ENCODE assay signal across 8 cellular contexts in genomic region chr5:73625905-73626811, GRCh38. TPM values are rescaled to one million over a fixed set of nuclear protein-coding genes. Genes with fewer than 3 reads are reported as not detected.
DNase-seq lines count a peak whose midpoint lies in the region; ATAC-seq and TF ChIP-seq lines count a peak whose summit lies in the region.

Gene ARHGEF28, plus strand, starts transcription at chr5:73626196. Its CDS starts 58,656 bp downstream, at chr5:73684852.

- intact Hi-C loops in heart left ventricle (cut with DNase I) = no loop called here

- TF ChIP-seq POLR2A in heart left ventricle (IDR thresholded peaks at IDR 0.05) = no peak

- H3K9me3 ChIP-seq in ES-I3 (ENCODE audit: control insufficient read depth, insufficient read depth, low read length) (no peaks in the 10 kb centered on the region), heart left ventricle (no peaks in the 10 kb centered on the region), parathyroid adenoma (ENCODE audit: control insufficient read depth, low read length) (no peaks in the 10 kb centered on the region)

- WGBS in heart left ventricle, 4 donors = 1 to 3% (median 2%) methylated on average over 17 to 97 of the region's 97 CpGs

- H3K27me3 ChIP-seq in heart left ventricle = peaks cover 0 to 23% (median 4%) of the 10 kb centered on the region in 9 donors
- H3K27me3 ChIP-seq in parathyroid adenoma (ENCODE audit: control insufficient read depth, insufficient read depth, low read length) = no peaks in the 10 kb centered on the region

- H3K4me3 ChIP-seq in heart left ventricle (peak within 1 kb of the TSS; percentile 32 to 75 (median 63)), parathyroid adenoma (ENCODE audit: low read depth, low read length) (peak within 1 kb of the TSS; percentile 51)

- TF ChIP-seq CTCF in heart left ventricle (IDR thresholded peaks at IDR 0.05) (no peak), parathyroid adenoma (IDR thresholded peaks at IDR 0.05) (no peak)

- H3K9ac ChIP-seq in ES-I3 (ENCODE audit: low read depth, low read length) = peak within 1 kb of the TSS; percentile 67
- no peak within 1 kb of the TSS for H3K9ac ChIP-seq in parathyroid adenoma

- ATAC-seq in HG02571 (IDR thresholded peaks at IDR 0.05; ENCODE audit: unreplicated experiment) (peak; percentile 61), heart left ventricle (peak in 3 of 4 donors; percentile 84 to 92 (median 91)), HG02852 (IDR thresholded peaks at IDR 0.05; ENCODE audit: unreplicated experiment) (no peak)

- H3K79me2 ChIP-seq in parathyroid adenoma = no peaks in the 10 kb centered on the region

- DNase-seq in NCI-H526 treated with DMSO at 0.1 percent for 48 hours (lab: John Stamatoyannopoulos, UW) = peak; percentile 22
- DNase-seq in amniotic epithelial cell (ENCODE audit: low read depth) = peak; percentile 52
- DNase-seq in heart left ventricle = peak; percentile 47 to 69 (median 54)
- DNase-seq in central memory CD4-positive, alpha-beta T cell = no peak

- peak within 1 kb of the TSS; percentile 93 for H3K4me2 ChIP-seq in parathyroid adenoma (ENCODE audit: low read length)

- H3K36me3 ChIP-seq in ES-I3 (ENCODE audit: insufficient read depth, low read length) (no peaks in the 10 kb centered on the region), heart left ventricle (no peaks in the 10 kb centered on the region), parathyroid adenoma (ENCODE audit: control insufficient read depth, insufficient read depth, low read length) (no peaks in the 10 kb centered on the region)

- H3K4me1 ChIP-seq in ES-I3 (ENCODE audit: insufficient read depth, low read length) (peaks cover 14% of the 10 kb centered on the region; the same call in 1 of the 2 replicates), heart left ventricle (peaks cover 0 to 16% (median 6%) of the 10 kb centered on the region in 12 donors), parathyroid adenoma (peaks cover 3% of the 10 kb centered on the region)

- H3K27ac ChIP-seq in heart left ventricle (peak within 1 kb of the TSS in 6 of 12 donors; percentile 23 to 74 (median 64)), parathyroid adenoma (no peak within 1 kb of the TSS)

- H2AFZ ChIP-seq in parathyroid adenoma = peak within 1 kb of the TSS; percentile 88

RNA-seq across cellular contexts. Expression of gene ARHGEF28, which starts in this region (rescaled TPM):
- total RNA-seq in heart left ventricle = 1 to 10 TPM in 7 of 9 donors, under 1 TPM in 2; 0.86 to 7.7 (median 2.2) TPM
- 1 to 10 TPM in 1 of 2 donors, under 1 TPM in 1; 0.51 to 1.5 TPM for polyA plus RNA-seq in heart left ventricle
